ENCODE assay signal across 6 cellular contexts in genomic region chr16:4375717-4376116, GRCh38. TPM values are rescaled to one million over a fixed set of nuclear protein-coding genes. Genes with fewer than 3 reads are reported as not detected.
DNase-seq lines count a peak whose midpoint lies in the region; ATAC-seq and TF ChIP-seq lines count a peak whose summit lies in the region.

No MANE protein-coding gene starts in this region.

- no peak for DNase-seq in endothelial cell (ENCODE audit: low spot score)
- DNase-seq in activated CD4-positive, CD25-positive, alpha-beta regulatory T cell (lab: John Stamatoyannopoulos, UW) = no peak
- no peak for DNase-seq in C1 segment of cervical spinal cord (lab: John Stamatoyannopoulos, UW)

- H3K36me3 Mint-ChIP-seq in IgD-negative memory B cell (peaks cover 4% of the 10 kb centered on the region), endothelial cell (ENCODE audit: low read depth, unreplicated experiment) (no peaks in the 10 kb centered on the region)

- H3K4me3 ChIP-seq in skeletal muscle satellite cell (ENCODE audit: low read length) = peak overlapping the region; percentile 49

- H3K9ac ChIP-seq in skeletal muscle satellite cell (ENCODE audit: low read depth, low read length) = peak overlapping the region; percentile 67

- peaks cover 75% of the 10 kb centered on the region for H3K4me1 ChIP-seq in skeletal muscle satellite cell (ENCODE audit: control insufficient read depth, insufficient read depth, low read length)

- peaks cover 4% of the 10 kb centered on the region for H3K36me3 ChIP-seq in skeletal muscle satellite cell (ENCODE audit: insufficient read depth, low read length)

- peak overlapping the region in 3 of 4 donors; percentile 8 to 68 (median 50) for H3K4me3 Mint-ChIP-seq in IgD-negative memory B cell
- H3K4me3 Mint-ChIP-seq in endothelial cell (ENCODE audit: unreplicated experiment) = peak overlapping the region; percentile 25

- H3K4me2 ChIP-seq in skeletal muscle satellite cell (ENCODE audit: low read length) = peak overlapping the region; percentile 82

- no peaks in the 10 kb centered on the region for H3K27me3 ChIP-seq in skeletal muscle satellite cell (ENCODE audit: control insufficient read depth, insufficient read depth, low read length)

- H3K27ac Mint-ChIP-seq in IgD-negative memory B cell = peak overlapping the region in 2 of 3 donors; percentile 78 to 89
- H3K27ac Mint-ChIP-seq in endothelial cell (ENCODE audit: unreplicated experiment) = no peak overlapping the region

- H3K27me3 Mint-ChIP-seq in IgD-negative memory B cell (no peaks in the 10 kb centered on the region), endothelial cell (ENCODE audit: unreplicated experiment) (peaks cover 4% of the 10 kb centered on the region)

- H3K9me3 Mint-ChIP-seq in IgD-negative memory B cell (no peaks in the 10 kb centered on the region), endothelial cell (ENCODE audit: unreplicated experiment) (no peaks in the 10 kb centered on the region)

- no peaks in the 10 kb centered on the region for H3K9me3 ChIP-seq in skeletal muscle satellite cell (replicated peaks; ENCODE audit: low read length)

- ATAC-seq in HG03039 (IDR thresholded peaks at IDR 0.05; ENCODE audit: unreplicated experiment) = no peak

- TF ChIP-seq CTCF in endothelial cell (IDR thresholded peaks at IDR 0.05; ENCODE audit: unreplicated experiment) = no peak

- H3K4me1 Mint-ChIP-seq in IgD-negative memory B cell (peaks cover 0 to 14% (median 9%) of the 10 kb centered on the region in 3 donors), endothelial cell (ENCODE audit: unreplicated experiment) (peaks cover 18% of the 10 kb centered on the region)

RNA-seq across cellular contexts. Expression of gene VASN, which starts 4.1 kb away (rescaled TPM):
- 0.45 TPM for polyA plus RNA-seq in IgD-negative memory B cell
- total RNA-seq in endothelial cell (ENCODE audit: unreplicated experiment) = 0.67 TPM
- 137 and 165 TPM in 2 replicates for total RNA-seq in skeletal muscle satellite cell (2012; rRNA removed)

RNA-seq across cellular contexts. Expression of gene PAM16, which starts 24.6 kb away (rescaled TPM):
- 40.4 TPM for polyA plus RNA-seq in IgD-negative memory B cell
- total RNA-seq in endothelial cell (ENCODE audit: unreplicated experiment) = 29.5 TPM
- 37.8 and 62.3 TPM in 2 replicates for total RNA-seq in skeletal muscle satellite cell (2012; rRNA removed)

RNA-seq across cellular contexts. Expression of gene CORO7, which starts 40.7 kb away (rescaled TPM):
- polyA plus RNA-seq in IgD-negative memory B cell = 108 TPM
- 103 TPM for total RNA-seq in endothelial cell (ENCODE audit: unreplicated experiment)
- total RNA-seq in skeletal muscle satellite cell (2012; rRNA removed) = 11.9 and 16.6 TPM in 2 replicates

RNA-seq across cellular contexts. Expression of gene DNAJA3, which starts 50.0 kb away (rescaled TPM):
- polyA plus RNA-seq in IgD-negative memory B cell = 42.7 TPM
- 32.0 TPM for total RNA-seq in endothelial cell (ENCODE audit: unreplicated experiment)
- total RNA-seq in skeletal muscle satellite cell (2012; rRNA removed) = 54.2 and 63.1 TPM in 2 replicates

RNA-seq across cellular contexts. Expression of gene GLIS2, which starts 59.9 kb away (rescaled TPM):
- polyA plus RNA-seq in IgD-negative memory B cell = not detected
- 1.6 TPM for total RNA-seq in endothelial cell (ENCODE audit: unreplicated experiment)
- 1.5 and 2.0 TPM in 2 replicates for total RNA-seq in skeletal muscle satellite cell (2012; rRNA removed)
